Comparison of ENCODE assay signal across 21 cellular contexts in genomic region chr10:9198611-9199010, GRCh38.
DNase-seq lines count a peak whose midpoint lies in the region; ATAC-seq, FAIRE-seq and TF ChIP-seq lines count a peak whose summit lies in the region.
"Had no signal": no experiment of that assay in that cellular context is flagged by ENCODE, and none has a peak within 500 bp of the region (broad histone marks: within the 10 kb centered on the region; RNA-seq: fewer than 3 reads in every experiment).

No MANE protein-coding gene starts in this region.

- POLR2A ChIA-PET in activated CD4-positive, alpha-beta T cell treated with anti-CD3 and anti-CD28 coated beads for 36 hours (lab: Charles Lee) = no interaction called here

- H3K36me3 Mint-ChIP-seq in astrocyte (ENCODE audit: low read depth, unreplicated experiment) = no peaks in the 10 kb centered on the region
- H3K36me3 Mint-ChIP-seq in activated CD4-positive, alpha-beta T cell treated with anti-CD3 and anti-CD28 coated beads for 36 hours (ENCODE audit: low read depth) = no peaks in the 10 kb centered on the region
- H3K36me3 Mint-ChIP-seq: activated naive CD8-positive, alpha-beta T cell treated with anti-CD3 and anti-CD28 coated beads, Interleukin-2, amount 10 ng/mL, durations not matched to agents 7 days and 5 days; memory B cell had no signal

- 4 to 12% methylated on average over 4 of the region's 4 CpGs for WGBS in GM23248 (ENCODE audit: low coverage in 1 of 2, low lambda C conversion rate in 2 of 2, missing lambda C conversion rate in 2 of 2), 2 experiments

- no peak for TF ChIP-seq CTCF in astrocyte (IDR thresholded peaks at IDR 0.05; ENCODE audit: insufficient read depth, low read depth, low read length)
- TF ChIP-seq CTCF in left lung (IDR thresholded peaks at IDR 0.05) = no peak

- no peaks in the 10 kb centered on the region for H3K27me3 ChIP-seq in GM23248 (replicated peaks; ENCODE audit: insufficient read depth)
- H3K27me3 ChIP-seq in astrocyte (ENCODE audit: insufficient read depth, low read length) = no peaks in the 10 kb centered on the region
- H3K27me3 ChIP-seq in left lung = peaks cover 0 to 33% of the 10 kb centered on the region in 2 donors

- H3K36me3 ChIP-seq in GM23248 (ENCODE audit: low read depth) (no peaks in the 10 kb centered on the region), astrocyte (ENCODE audit: insufficient read depth, low read length) (no peaks in the 10 kb centered on the region), left lung (no peaks in the 10 kb centered on the region)
- H3K36me3 ChIP-seq: upper lobe of right lung had no signal

- FAIRE-seq in astrocyte (lab: Jason Lieb, UNC) = no peak
- FAIRE-seq: G401.6, H1 had no signal

- H2AFZ ChIP-seq in GM23248 (0 out of 2 replicates have a peak overlapping the region, but pooled peaks have one; percentile 0), astrocyte (ENCODE audit: low read depth, low read length) (no peak overlapping the region)
- H2AFZ ChIP-seq: PC-9 had no signal

- H3K4me2 ChIP-seq in GM23248 (ENCODE audit: unreplicated experiment) = peak overlapping the region; percentile 66
- peak overlapping the region; percentile 20 for H3K4me2 ChIP-seq in astrocyte (ENCODE audit: low read length)
- H3K4me2 ChIP-seq: PC-9 had no signal

- H3K9ac ChIP-seq in GM23248 (no peak overlapping the region), astrocyte (ENCODE audit: low read length) (no peak overlapping the region)

- H3K9me3 Mint-ChIP-seq in astrocyte (ENCODE audit: unreplicated experiment) = no peaks in the 10 kb centered on the region
- no peaks in the 10 kb centered on the region for H3K9me3 Mint-ChIP-seq in activated CD4-positive, alpha-beta T cell treated with anti-CD3 and anti-CD28 coated beads for 36 hours (ENCODE audit: low read depth)
- H3K9me3 Mint-ChIP-seq: activated naive CD8-positive, alpha-beta T cell treated with anti-CD3 and anti-CD28 coated beads, Interleukin-2, amount 10 ng/mL, durations not matched to agents 7 days and 5 days; activated T-cell treated with anti-CD3 and anti-CD28 coated beads, Interleukin-2, amount 50 U/mL, for 4 hours; memory B cell; stimulated activated naive CD8-positive, alpha-beta T cell treated with anti-CD3 and anti-CD28 coated beads, Interleukin-15, Interleukin-2, amounts not matched to agents 100 ng/mL and 50 ng/mL, for 24 hours had no signal

- H4K20me1 ChIP-seq in GM23248 (ENCODE audit: insufficient read depth) (no peaks in the 10 kb centered on the region), astrocyte (ENCODE audit: insufficient read depth, low read length) (no peaks in the 10 kb centered on the region)

- intact Hi-C loops in activated CD4-positive, alpha-beta T cell treated with anti-CD3 and anti-CD28 coated beads for 36 hours (cut with DNase I, micrococcal nuclease) = no loop called here
- intact Hi-C loops in left lung (cut with DNase I) = no loop called here

- CTCF ChIA-PET in activated CD4-positive, alpha-beta T cell treated with anti-CD3 and anti-CD28 coated beads for 36 hours (lab: Charles Lee) = interaction anchor here (1.6 kb wide), 2 partner anchors 9 to 10 kb away, joined by 4 to 5 read pairs; no protein-coding TSS in a partner anchor

- H3K4me1 ChIP-seq in GM23248 (ENCODE audit: insufficient read depth) (peaks cover 11% of the 10 kb centered on the region), astrocyte (ENCODE audit: insufficient read depth, low read length) (no peaks in the 10 kb centered on the region), left lung (no peaks in the 10 kb centered on the region)
- H3K4me1 ChIP-seq: upper lobe of right lung had no signal

- H3K4me3 ChIP-seq in GM23248 (no peak overlapping the region), astrocyte (ENCODE audit: insufficient read depth, low read depth, low read length) (no peak overlapping the region), left lung (no peak overlapping the region)
- H3K4me3 ChIP-seq: PC-9, upper lobe of right lung had no signal

- no peaks in the 10 kb centered on the region for H3K9me3 ChIP-seq in GM23248 (ENCODE audit: low read depth)
- H3K9me3 ChIP-seq in astrocyte (ENCODE audit: insufficient read depth, low read depth, low read length) = no peaks in the 10 kb centered on the region
- no peaks in the 10 kb centered on the region for H3K9me3 ChIP-seq in left lung
- H3K9me3 ChIP-seq: upper lobe of right lung had no signal

- H3K27ac Mint-ChIP-seq in astrocyte (ENCODE audit: unreplicated experiment) = peak overlapping the region; percentile 9
- H3K27ac Mint-ChIP-seq in activated CD4-positive, alpha-beta T cell treated with anti-CD3 and anti-CD28 coated beads for 36 hours = no peak overlapping the region
- H3K27ac Mint-ChIP-seq: activated naive CD8-positive, alpha-beta T cell treated with anti-CD3 and anti-CD28 coated beads, Interleukin-2, amount 10 ng/mL, durations not matched to agents 7 days and 5 days; memory B cell; stimulated activated naive CD8-positive, alpha-beta T cell treated with anti-CD3 and anti-CD28 coated beads, Interleukin-15, Interleukin-2, amounts not matched to agents 100 ng/mL and 50 ng/mL, for 24 hours had no signal

- H3K4me3 Mint-ChIP-seq in astrocyte (ENCODE audit: unreplicated experiment) = no peak overlapping the region
- H3K4me3 Mint-ChIP-seq in activated CD4-positive, alpha-beta T cell treated with anti-CD3 and anti-CD28 coated beads for 36 hours = no peak overlapping the region
- H3K4me3 Mint-ChIP-seq: activated naive CD8-positive, alpha-beta T cell treated with anti-CD3 and anti-CD28 coated beads, Interleukin-2, amount 10 ng/mL, durations not matched to agents 7 days and 5 days; activated T-cell treated with anti-CD3 and anti-CD28 coated beads, Interleukin-2, amount 50 U/mL, for 4 hours; memory B cell; stimulated activated naive CD8-positive, alpha-beta T cell treated with anti-CD3 and anti-CD28 coated beads, Interleukin-15, Interleukin-2, amounts not matched to agents 100 ng/mL and 50 ng/mL, for 24 hours had no signal

- H3K4me1 Mint-ChIP-seq in astrocyte (ENCODE audit: low read depth, unreplicated experiment) = peaks cover 8% of the 10 kb centered on the region
- no peaks in the 10 kb centered on the region for H3K4me1 Mint-ChIP-seq in activated CD4-positive, alpha-beta T cell treated with anti-CD3 and anti-CD28 coated beads for 36 hours
- H3K4me1 Mint-ChIP-seq: activated naive CD8-positive, alpha-beta T cell treated with anti-CD3 and anti-CD28 coated beads, Interleukin-2, amount 10 ng/mL, durations not matched to agents 7 days and 5 days; memory B cell had no signal

- DNase-seq in ACHN (peak; percentile 2), GM23248 (peak; percentile 83), astrocyte (ENCODE audit: low read depth) (peak; percentile 73), iris pigment epithelial cell (ENCODE audit: low read depth) (peak; percentile 75), left lung (no peak)
- DNase-seq in activated effector memory CD4-positive, alpha-beta T cell treated with Interleukin-2 at 50 U/mL for 16 hours = no peak
- no peak for DNase-seq in activated CD4-positive, alpha-beta T cell treated with anti-CD3 and anti-CD28 coated beads for 36 hours
- DNase-seq in activated T-cell treated with anti-CD3 and anti-CD28 coated beads, Interleukin-2, amount 50 U/mL, for 48 hours = no peak
- DNase-seq: activated CD4-positive, alpha-beta T cell treated with anti-CD3 and anti-CD28 coated beads, Interleukin-2, amount 50 U/mL, for 4 hours; activated naive CD8-positive, alpha-beta T cell treated with anti-CD3 and anti-CD28 coated beads, Interleukin-2, amount 10 ng/mL, durations not matched to agents 7 days and 5 days; activated T-cell treated with anti-CD3 and anti-CD28 coated beads, Interleukin-2, amount 50 U/mL, for 4 hours; MM.1S; NCI-H187; NCI-H524; PC-9; stimulated activated CD4-positive, alpha-beta T cell treated with anti-CD3 and anti-CD28 coated beads, Interleukin-15, amount 100 ng/mL, for 24 hours; upper lobe of right lung had no signal

- in situ Hi-C loops in ACHN (cut with HindIII; ENCODE audit: low pct_ligation_motif_present, low pct_unique_long_range_greater_than_20kb, low sequenced_read_pairs) = no loop called here
- in situ Hi-C loops in GM23248 (cut with MboI) = no loop called here

- H3K27me3 Mint-ChIP-seq in astrocyte (ENCODE audit: low read depth, unreplicated experiment) = no peaks in the 10 kb centered on the region
- H3K27me3 Mint-ChIP-seq in activated CD4-positive, alpha-beta T cell treated with anti-CD3 and anti-CD28 coated beads for 36 hours = peaks cover 4% of the 10 kb centered on the region
- H3K27me3 Mint-ChIP-seq: memory B cell had no signal

- ATAC-seq in activated CD4-positive, alpha-beta T cell treated with anti-CD3 and anti-CD28 coated beads for 36 hours = no peak
- ATAC-seq in left lung = no peak
- ATAC-seq: activated T-cell treated with anti-CD3 and anti-CD28 coated beads, Interleukin-2, amount 50 U/mL, for 4 hours; upper lobe of right lung had no signal

- no peaks in the 10 kb centered on the region for H3K9me2 ChIP-seq in GM23248 (ENCODE audit: insufficient read depth)

- no peaks in the 10 kb centered on the region for H3F3A ChIP-seq in GM23248 (ENCODE audit: insufficient read depth)

- H3K79me2 ChIP-seq in GM23248 (ENCODE audit: insufficient read depth) (no peaks in the 10 kb centered on the region), astrocyte (ENCODE audit: insufficient read depth, low read length) (no peaks in the 10 kb centered on the region)

- H3K27ac ChIP-seq in GM23248 (no peak overlapping the region), astrocyte (ENCODE audit: low read depth, low read length) (no peak overlapping the region), left lung (no peak overlapping the region)
- H3K27ac ChIP-seq: PC-9, upper lobe of right lung had no signal

Comparison
In these comparisons a context has a peak if more than half of its experiments do, and no peak if none do; other contexts are left out.
1. DNase-seq: peak in ACHN (single experiment), GM23248 (single experiment), astrocyte (single experiment) and iris pigment epithelial cell (single experiment); none in activated effector memory CD4-positive, alpha-beta T cell treated with Interleukin-2 at 50 U/mL for 16 hours (single experiment), activated CD4-positive, alpha-beta T cell treated with anti-CD3 and anti-CD28 coated beads for 36 hours (single experiment), left lung (0 of 2) and activated T-cell treated with anti-CD3 and anti-CD28 coated beads, Interleukin-2, amount 50 U/mL, for 48 hours (0 of 2).